ENCODE assay signal across 9 cellular contexts in genomic region chr19:1859319-1859718, GRCh38. TPM values are rescaled to one million over a fixed set of nuclear protein-coding genes. Genes with fewer than 3 reads are reported as not detected.
DNase-seq lines count a peak whose midpoint lies in the region; ATAC-seq lines count a peak whose summit lies in the region.
"Had no signal": no experiment of that assay in that cellular context is flagged by ENCODE, and none has a peak within 500 bp of the region (broad histone marks: within the 10 kb centered on the region; RNA-seq: fewer than 3 reads in every experiment).

No MANE protein-coding gene starts in this region.

- no peak for ATAC-seq in activated T-helper 17 cell treated with anti-CD3 and anti-CD28 coated beads, Interleukin-2, amount 50 U/mL, for 72 hours (replicated peaks)
- no peak for ATAC-seq in naive thymus-derived CD8-positive, alpha-beta T cell
- ATAC-seq in GM18861 (IDR thresholded peaks at IDR 0.05; ENCODE audit: unreplicated experiment) (no peak), HG02623 (IDR thresholded peaks at IDR 0.05; ENCODE audit: unreplicated experiment) (no peak)

- peaks cover 6% of the 10 kb centered on the region for H3K36me3 Mint-ChIP-seq in activated T-helper 17 cell treated with anti-CD3 and anti-CD28 coated beads, Interleukin-2, amount 50 U/mL, for 72 hours (ENCODE audit: low read depth)
- no peaks in the 10 kb centered on the region for H3K36me3 Mint-ChIP-seq in naive thymus-derived CD8-positive, alpha-beta T cell

- H3K9me3 Mint-ChIP-seq in activated T-helper 17 cell treated with anti-CD3 and anti-CD28 coated beads, Interleukin-2, amount 50 U/mL, for 72 hours, result no peaks in the 10 kb centered on the region
- H3K9me3 Mint-ChIP-seq in naive thymus-derived CD8-positive, alpha-beta T cell, result peaks cover 0 to 2% (median 0%) of the 10 kb centered on the region in 9 donors

- POLR2A ChIA-PET in naive thymus-derived CD8-positive, alpha-beta T cell (lab: Charles Lee), result interaction anchor here (4.9 kb wide), 1 partner anchor 23 kb away, joined by 35 read pairs; no protein-coding TSS in a partner anchor

- DNase-seq in H7 (peak; percentile 87), NCI-H1417 treated with DMSO at 0.1 percent for 48 hours (lab: John Stamatoyannopoulos, UW) (no peak)
- DNase-seq in naive thymus-derived CD8-positive, alpha-beta T cell, result no peak
- DNase-seq: stimulated activated CD8-positive, alpha-beta memory T cell treated with anti-CD3 and anti-CD28 coated beads, Interleukin-4, amount 100 ng/mL, for 48 hours had no signal

- H3K4me3 Mint-ChIP-seq in activated T-helper 17 cell treated with anti-CD3 and anti-CD28 coated beads, Interleukin-2, amount 50 U/mL, for 72 hours, result peak overlapping the region; percentile 83
- H3K4me3 Mint-ChIP-seq in naive thymus-derived CD8-positive, alpha-beta T cell, result peak overlapping the region in 9 of 10 donors; percentile 12 to 98 (median 56)

- H3K4me3 ChIP-seq in H7 (ENCODE audit: insufficient read depth, low read depth, low read length), result no peak overlapping the region
- H3K4me3 ChIP-seq: ascending aorta, lung had no signal

- no peaks in the 10 kb centered on the region for H3K27me3 Mint-ChIP-seq in activated T-helper 17 cell treated with anti-CD3 and anti-CD28 coated beads, Interleukin-2, amount 50 U/mL, for 72 hours
- H3K27me3 Mint-ChIP-seq in naive thymus-derived CD8-positive, alpha-beta T cell, result no peaks in the 10 kb centered on the region

- H3K4me1 Mint-ChIP-seq in activated T-helper 17 cell treated with anti-CD3 and anti-CD28 coated beads, Interleukin-2, amount 50 U/mL, for 72 hours, result peaks cover 4% of the 10 kb centered on the region
- peaks cover 23 to 65% (median 60%) of the 10 kb centered on the region in 4 donors for H3K4me1 Mint-ChIP-seq in naive thymus-derived CD8-positive, alpha-beta T cell

- no peaks in the 10 kb centered on the region for H3K36me3 ChIP-seq in H7 (replicated peaks; ENCODE audit: control insufficient read depth, insufficient read depth, low read length)

- H3K27me3 ChIP-seq in H7 (ENCODE audit: control insufficient read depth, insufficient read depth, low read length), result peaks cover 6% of the 10 kb centered on the region; the same call in 1 of the 2 replicates
- H3K27me3 ChIP-seq: ascending aorta had no signal

- H3K27ac Mint-ChIP-seq in activated T-helper 17 cell treated with anti-CD3 and anti-CD28 coated beads, Interleukin-2, amount 50 U/mL, for 72 hours, result peak overlapping the region; percentile 56
- H3K27ac Mint-ChIP-seq in naive thymus-derived CD8-positive, alpha-beta T cell, result peak overlapping the region; percentile 59 to 99 (median 92)

RNA-seq across cellular contexts. Expression of gene KLF16, which starts 4.1 kb away (rescaled TPM):
- total RNA-seq in H7 (2014; rRNA removed; shearing (Covaris generic)), result 20.5 and 21.2 TPM in 2 replicates
- total RNA-seq in activated T-helper 17 cell treated with anti-CD3 and anti-CD28 coated beads, Interleukin-2, amount 50 U/mL, for 72 hours, result 10 to 100 TPM; 16.3 to 32.9 TPM
- 10 to 100 TPM; 18.5 to 19.9 TPM for total RNA-seq in naive thymus-derived CD8-positive, alpha-beta T cell
- polyA plus RNA-seq in naive thymus-derived CD8-positive, alpha-beta T cell, result under 1 TPM; 0.23 to 0.84 (median 0.36) TPM

RNA-seq across cellular contexts. Expression of gene REXO1, which starts 11.0 kb away (rescaled TPM):
- 19.8 and 21.9 TPM in 2 replicates for total RNA-seq in H7 (2014; rRNA removed; shearing (Covaris generic))
- 10 to 100 TPM; 39.7 to 50.0 TPM for total RNA-seq in activated T-helper 17 cell treated with anti-CD3 and anti-CD28 coated beads, Interleukin-2, amount 50 U/mL, for 72 hours
- 10 to 100 TPM; 78.1 to 86.2 TPM for total RNA-seq in naive thymus-derived CD8-positive, alpha-beta T cell
- polyA plus RNA-seq in naive thymus-derived CD8-positive, alpha-beta T cell, result 1 to 10 TPM; 2.7 to 6.8 (median 3.1) TPM

RNA-seq across cellular contexts. Expression of gene ABHD17A, which starts 26.0 kb away (rescaled TPM):
- total RNA-seq in H7 (2014; rRNA removed; shearing (Covaris generic)), result 87.0 and 134 TPM in 2 replicates
- total RNA-seq in activated T-helper 17 cell treated with anti-CD3 and anti-CD28 coated beads, Interleukin-2, amount 50 U/mL, for 72 hours, result 100 to 1,000 TPM in 1 of 2 donors, 10 to 100 TPM in 1; 84.4 to 109 TPM
- 100 to 1,000 TPM; 106 to 109 TPM for total RNA-seq in naive thymus-derived CD8-positive, alpha-beta T cell
- 100 to 1,000 TPM; 153 to 207 (median 155) TPM for polyA plus RNA-seq in naive thymus-derived CD8-positive, alpha-beta T cell

RNA-seq across cellular contexts. Expression of gene ADAT3, which starts 45.9 kb away (rescaled TPM):
- total RNA-seq in H7 (2014; rRNA removed; shearing (Covaris generic)), result 10.0 and 12.7 TPM in 2 replicates
- 10 to 100 TPM; 11.6 to 12.2 TPM for total RNA-seq in activated T-helper 17 cell treated with anti-CD3 and anti-CD28 coated beads, Interleukin-2, amount 50 U/mL, for 72 hours
- total RNA-seq in naive thymus-derived CD8-positive, alpha-beta T cell, result 1 to 10 TPM; 4.2 to 4.5 TPM
- polyA plus RNA-seq in naive thymus-derived CD8-positive, alpha-beta T cell, result 1 to 10 TPM; 1.9 to 3.6 (median 3.6) TPM

RNA-seq across cellular contexts. Expression of gene SCAMP4, which starts 45.9 kb away (rescaled TPM):
- total RNA-seq in H7 (2014; rRNA removed; shearing (Covaris generic)), result 33.4 and 35.7 TPM in 2 replicates
- 10 to 100 TPM; 31.7 to 36.4 TPM for total RNA-seq in activated T-helper 17 cell treated with anti-CD3 and anti-CD28 coated beads, Interleukin-2, amount 50 U/mL, for 72 hours
- total RNA-seq in naive thymus-derived CD8-positive, alpha-beta T cell, result 10 to 100 TPM; 20.7 to 23.4 TPM
- 10 to 100 TPM; 12.1 to 15.5 (median 12.5) TPM for polyA plus RNA-seq in naive thymus-derived CD8-positive, alpha-beta T cell
